Comparison of ENCODE assay signal across 24 cellular contexts in the genomic region with DNA sequence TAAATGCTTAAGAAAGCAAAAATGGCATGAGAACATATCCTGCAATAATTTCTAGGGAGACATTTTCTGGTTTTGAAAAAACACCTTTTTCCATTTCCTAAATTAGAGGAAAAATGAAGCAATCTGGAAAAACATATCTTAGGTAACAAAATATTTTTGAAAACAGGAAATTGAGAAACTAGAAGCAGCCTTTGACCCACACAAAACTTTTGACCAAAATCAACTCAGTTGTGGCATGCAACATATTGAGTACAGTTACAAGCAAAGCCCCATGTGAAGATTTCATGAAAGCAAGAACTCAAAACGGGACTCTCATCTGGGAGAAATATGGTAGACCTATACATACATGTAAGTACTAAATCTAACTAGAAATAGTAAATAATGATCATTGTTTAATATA.
"Had no signal": no experiment of that assay in that cellular context is flagged by ENCODE, and none has a peak within 500 bp of the region (broad histone marks: within the 10 kb centered on the region; RNA-seq: fewer than 3 reads in every experiment).

No MANE protein-coding gene starts in this region.

- H3K27ac ChIP-seq: breast epithelium, esophagus squamous epithelium, hepatocyte, sigmoid colon, upper lobe of right lung had no signal

- ATAC-seq: activated CD4-positive, CD25-positive, alpha-beta regulatory T cell treated with anti-CD3 and anti-CD28 coated beads, Interleukin-2, amount 50 U/mL, for 24 hours; activated T-cell treated with anti-CD3 and anti-CD28 coated beads, Interleukin-2, amount 50 U/mL, for 4 hours; left colon; stimulated activated memory B cell treated with anti-CD40 and anti-IgM and Interleukin-4, amounts not matched to agents 10 μg/mL and 1 μg/mL and 100 μg/mL, for 72 hours; upper lobe of right lung had no signal

- H3K4me2 ChIP-seq: hepatocyte had no signal

- DNase-seq: activated CD4-positive, alpha-beta T cell treated with anti-CD3 and anti-CD28 coated beads, Interleukin-2, amount 50 U/mL, for 1 hour; activated CD8-positive, alpha-beta memory T cell treated with anti-CD3 and anti-CD28 coated beads, Interleukin-2, amount 50 U/mL, for 4 hours; activated naive CD4-positive, alpha-beta T cell treated with anti-CD3 and anti-CD28 coated beads, Interleukin-2, amount 50 U/mL, for 16 hours; activated T-cell treated with anti-CD3 and anti-CD28 coated beads, Interleukin-2, amount 50 U/mL, for 4 hours; cerebellar nuclear complex; effector memory CD4-positive, alpha-beta T cell; esophagus squamous epithelium; foreskin fibroblast; islet precursor cell; left colon; nucleus accumbens; sigmoid colon; stimulated activated CD4-positive, alpha-beta T cell treated with anti-CD3 and anti-CD28 coated beads, Interleukin-4, amount 100 ng/mL, for 4 hours; upper lobe of right lung had no signal

- H3K36me3 ChIP-seq: breast epithelium, upper lobe of right lung had no signal

- FAIRE-seq: astrocyte, endothelial cell of umbilical vein had no signal

- H3K4me3 ChIP-seq: breast epithelium, esophagus squamous epithelium, hepatocyte, lung, sigmoid colon, upper lobe of right lung had no signal

- H3K27me3 ChIP-seq: breast epithelium, esophagus squamous epithelium, hepatocyte, sigmoid colon, upper lobe of right lung had no signal

- H3K4me3 Mint-ChIP-seq: activated T-cell treated with anti-CD3 and anti-CD28 coated beads, Interleukin-2, amount 50 U/mL, for 4 hours; mesothelial cell of epicardium; nephron; stimulated activated memory B cell treated with anti-CD40 and anti-IgM and Interleukin-4, amounts not matched to agents 10 μg/mL and 1 μg/mL and 100 μg/mL, for 72 hours; T-helper 1 cell treated with Interleukin-12 subunit alpha and Interleukin-12 subunit beta and Interleukin-4 antibody, amounts not matched to agents 30 μg/mL and 1 μg/mL, for 36 hours had no signal

- H3K4me1 Mint-ChIP-seq: mesothelial cell of epicardium, nephron had no signal

- H2AFZ ChIP-seq: hepatocyte had no signal

- H3K9me3 Mint-ChIP-seq: activated T-cell treated with anti-CD3 and anti-CD28 coated beads, Interleukin-2, amount 50 U/mL, for 4 hours; stimulated activated memory B cell treated with anti-CD40 and anti-IgM and Interleukin-4, amounts not matched to agents 10 μg/mL and 1 μg/mL and 100 μg/mL, for 72 hours; T-helper 1 cell treated with Interleukin-12 subunit alpha and Interleukin-12 subunit beta and Interleukin-4 antibody, amounts not matched to agents 30 μg/mL and 1 μg/mL, for 36 hours had no signal

- H3K27me3 Mint-ChIP-seq: stimulated activated memory B cell treated with anti-CD40 and anti-IgM and Interleukin-4, amounts not matched to agents 10 μg/mL and 1 μg/mL and 100 μg/mL, for 72 hours had no signal

- H3K4me1 ChIP-seq: breast epithelium, esophagus squamous epithelium, sigmoid colon, upper lobe of right lung had no signal

- H3K9me3 ChIP-seq: breast epithelium, esophagus squamous epithelium, sigmoid colon, upper lobe of right lung had no signal

- H3K79me2 ChIP-seq: hepatocyte had no signal

- H3K27ac Mint-ChIP-seq: mesothelial cell of epicardium; nephron; stimulated activated memory B cell treated with anti-CD40 and anti-IgM and Interleukin-4, amounts not matched to agents 10 μg/mL and 1 μg/mL and 100 μg/mL, for 72 hours; T-helper 1 cell treated with Interleukin-12 subunit alpha and Interleukin-12 subunit beta and Interleukin-4 antibody, amounts not matched to agents 30 μg/mL and 1 μg/mL, for 36 hours had no signal
